10 cellular contexts compared by ENCODE assay signal in genomic region chr13:77928909-77929308, GRCh38. TPM values are rescaled to one million over a fixed set of nuclear protein-coding genes. Genes with fewer than 3 reads are reported as not detected.
DNase-seq lines count a peak whose midpoint lies in the region; ATAC-seq, FAIRE-seq and TF ChIP-seq lines count a peak whose summit lies in the region.
"Had no signal": no experiment of that assay in that cellular context is flagged by ENCODE, and none has a peak within 500 bp of the region (broad histone marks: within the 10 kb centered on the region; RNA-seq: fewer than 3 reads in every experiment).

No MANE protein-coding gene starts in this region.

- peak; percentile 42 for DNase-seq in GM20000 (ENCODE audit: low spot score)
- DNase-seq in colonic mucosa, result no peak
- no peak for DNase-seq in small intestine
- DNase-seq in testis, result no peak
- DNase-seq in immature natural killer cell, result no peak
- DNase-seq: nephron progenitor cell had no signal

- H3K4me3 ChIP-seq in colonic mucosa (no peak overlapping the region), small intestine (ENCODE audit: low read depth in 1 of 2, low read length in 2 of 2) (no peak overlapping the region), testis (no peak overlapping the region)
- H3K4me3 ChIP-seq: gastroesophageal sphincter had no signal

- no peaks in the 10 kb centered on the region for H3K9me3 ChIP-seq in colonic mucosa
- H3K9me3 ChIP-seq in small intestine (ENCODE audit: control insufficient read depth, low read depth), result no peaks in the 10 kb centered on the region
- no peaks in the 10 kb centered on the region for H3K9me3 ChIP-seq in testis
- H3K9me3 ChIP-seq: gastroesophageal sphincter had no signal

- no peaks in the 10 kb centered on the region for H3K9me3 Mint-ChIP-seq in activated T-helper 17 cell treated with anti-CD3 and anti-CD28 coated beads, Interleukin-2, amount 50 U/mL, for 72 hours
- no peaks in the 10 kb centered on the region for H3K9me3 Mint-ChIP-seq in immature natural killer cell
- H3K9me3 Mint-ChIP-seq: nephron progenitor cell had no signal

- TF ChIP-seq CTCF in GM20000 (IDR thresholded peaks at IDR 0.05; ENCODE audit: extremely low read depth, missing control alignments) (no peak), colonic mucosa (IDR thresholded peaks at IDR 0.05) (no peak), testis (IDR thresholded peaks at IDR 0.05) (no peak)

- no peak for FAIRE-seq in small intestine (lab: Jason Lieb, UNC)

- H3K36me3 ChIP-seq in colonic mucosa, result no peaks in the 10 kb centered on the region
- no peaks in the 10 kb centered on the region for H3K36me3 ChIP-seq in small intestine (ENCODE audit: control insufficient read depth in 2 of 2, insufficient read depth in 2 of 2, low read length in 2 of 2)
- no peaks in the 10 kb centered on the region for H3K36me3 ChIP-seq in testis (ENCODE audit: low read depth, missing control alignments)
- H3K36me3 ChIP-seq: gastroesophageal sphincter had no signal

- WGBS in small intestine, 3 donors, result 6 to 16% (median 7%) methylated on average over 2 of the region's 2 CpGs
- WGBS in testis, 2 donors, result 20 to 32% methylated on average over 2 of the region's 2 CpGs

- no peaks in the 10 kb centered on the region for H3K27me3 ChIP-seq in colonic mucosa
- no peaks in the 10 kb centered on the region for H3K27me3 ChIP-seq in small intestine (ENCODE audit: control insufficient read depth in 2 of 2, insufficient read depth in 2 of 2, low read length in 2 of 2)
- no peaks in the 10 kb centered on the region for H3K27me3 ChIP-seq in testis
- H3K27me3 ChIP-seq: gastroesophageal sphincter had no signal

- H3K27ac ChIP-seq in colonic mucosa (no peak overlapping the region), small intestine (ENCODE audit: low read depth in 1 of 2, low read length in 1 of 2) (no peak overlapping the region), testis (no peak overlapping the region)
- H3K27ac ChIP-seq: gastroesophageal sphincter had no signal

- H3K27me3 Mint-ChIP-seq in activated T-helper 17 cell treated with anti-CD3 and anti-CD28 coated beads, Interleukin-2, amount 50 U/mL, for 72 hours, result peaks cover 23% of the 10 kb centered on the region
- H3K27me3 Mint-ChIP-seq in immature natural killer cell (ENCODE audit: low read depth in 3 of 3), result peaks cover under 1 to 8% (median 3%) of the 10 kb centered on the region in 3 donors

- peaks cover 4% of the 10 kb centered on the region for H3K4me1 Mint-ChIP-seq in activated T-helper 17 cell treated with anti-CD3 and anti-CD28 coated beads, Interleukin-2, amount 50 U/mL, for 72 hours
- H3K4me1 Mint-ChIP-seq in immature natural killer cell, result peaks cover 6 to 17% of the 10 kb centered on the region in 2 donors

- TF ChIP-seq POLR2A in testis (IDR thresholded peaks at IDR 0.05), result no peak

- H3K4me1 ChIP-seq in colonic mucosa, result no peaks in the 10 kb centered on the region
- no peaks in the 10 kb centered on the region for H3K4me1 ChIP-seq in small intestine (ENCODE audit: control insufficient read depth in 2 of 2, insufficient read depth in 1 of 2, low read depth in 1 of 2, low read length in 1 of 2)
- H3K4me1 ChIP-seq in testis, result no peaks in the 10 kb centered on the region
- H3K4me1 ChIP-seq: gastroesophageal sphincter had no signal

- H3K4me3 Mint-ChIP-seq in activated T-helper 17 cell treated with anti-CD3 and anti-CD28 coated beads, Interleukin-2, amount 50 U/mL, for 72 hours, result peak overlapping the region; percentile 36
- H3K4me3 Mint-ChIP-seq in immature natural killer cell, result no peak overlapping the region
- H3K4me3 Mint-ChIP-seq: nephron progenitor cell had no signal

- intact Hi-C loops in colonic mucosa (cut with DNase I) (no loop called here), testis (cut with DNase I; ENCODE audit: low total_unique reads) (no loop called here)

- no peaks in the 10 kb centered on the region for H3K36me3 Mint-ChIP-seq in activated T-helper 17 cell treated with anti-CD3 and anti-CD28 coated beads, Interleukin-2, amount 50 U/mL, for 72 hours (ENCODE audit: low read depth)
- no peaks in the 10 kb centered on the region for H3K36me3 Mint-ChIP-seq in immature natural killer cell

- H3K9ac ChIP-seq in colonic mucosa (ENCODE audit: low read depth in 2 of 2, low read length in 2 of 2), result no peak overlapping the region

- ATAC-seq in GM18498 (IDR thresholded peaks at IDR 0.05; ENCODE audit: unreplicated experiment) (peak; percentile 76), HG03103 (IDR thresholded peaks at IDR 0.05; ENCODE audit: low read depth, unreplicated experiment) (peak; percentile 87)
- ATAC-seq in activated T-helper 17 cell treated with anti-CD3 and anti-CD28 coated beads, Interleukin-2, amount 50 U/mL, for 72 hours (replicated peaks), result peak; percentile 92
- ATAC-seq: gastroesophageal sphincter had no signal

- peak overlapping the region; percentile 50 for H3K27ac Mint-ChIP-seq in activated T-helper 17 cell treated with anti-CD3 and anti-CD28 coated beads, Interleukin-2, amount 50 U/mL, for 72 hours
- peak overlapping the region in 1 of 6 donors; percentile 49 for H3K27ac Mint-ChIP-seq in immature natural killer cell
- H3K27ac Mint-ChIP-seq: nephron progenitor cell had no signal

RNA-seq across cellular contexts. Expression of gene EDNRB, which starts 10.3 kb away (rescaled TPM):
- not detected for total RNA-seq in activated T-helper 17 cell treated with anti-CD3 and anti-CD28 coated beads, Interleukin-2, amount 50 U/mL, for 72 hours
- 10 to 100 TPM in 1 of 2 donors, 1 to 10 TPM in 1; 6.3 to 14.5 TPM for total RNA-seq in colonic mucosa
- polyA plus RNA-seq in small intestine, result 1 to 10 TPM in 2 of 3 donors, under 1 TPM in 1; 0.89 to 7.2 (median 3.2) TPM
- 1 to 10 TPM; 4.6 to 5.9 TPM for total RNA-seq in testis
- 3.5 TPM for polyA plus RNA-seq in testis (ENCODE audit: insufficient read depth, low read depth, low replicate concordance)
- polyA plus RNA-seq in immature natural killer cell, result not detected

Comparison
In these comparisons a context has a peak if more than half of its experiments do, and no peak if none do; other contexts are left out.
1. RNA of gene EDNRB, which starts 10.3 kb away (total RNA-seq): 6.3 to 14.5 TPM in colonic mucosa and 4.6 to 5.9 TPM in testis; not detected in activated T-helper 17 cell treated with anti-CD3 and anti-CD28 coated beads, Interleukin-2, amount 50 U/mL, for 72 hours; every median in the first group is over 4 times any median in the second.
2. Peak in every context shown above with its lines, with median percentiles within 50 percentile points of each other: ATAC-seq.